Comparison of ENCODE assay signal across 18 cellular contexts in the genomic region with DNA sequence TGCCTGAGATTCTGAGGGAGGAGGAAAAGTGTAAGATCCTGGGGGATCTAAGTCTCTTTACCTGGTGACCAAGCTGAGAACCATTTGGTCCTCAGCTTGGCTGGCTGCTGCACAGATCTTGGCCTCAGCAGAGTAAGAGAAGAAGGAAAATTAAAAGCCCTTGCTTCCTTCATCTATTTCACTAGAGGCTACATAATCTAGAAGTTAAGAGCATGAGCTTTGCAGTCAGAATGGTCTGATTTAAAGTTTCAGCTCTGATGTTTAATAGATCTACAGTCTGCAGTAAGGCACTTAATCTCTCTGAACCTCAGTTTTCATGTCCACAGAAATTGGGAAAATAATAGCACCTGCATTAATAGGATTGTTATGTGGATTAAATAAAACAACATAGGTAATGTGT. TPM values are rescaled to one million over a fixed set of nuclear protein-coding genes. Genes with fewer than 3 reads are reported as not detected.
DNase-seq lines count a peak whose midpoint lies in the region; ATAC-seq and TF ChIP-seq lines count a peak whose summit lies in the region.
"Had no signal": no experiment of that assay in that cellular context is flagged by ENCODE, and none has a peak within 500 bp of the region (broad histone marks: within the 10 kb centered on the region; RNA-seq: fewer than 3 reads in every experiment).

No MANE protein-coding gene starts in this region.

- no peak overlapping the region for H3K27ac ChIP-seq in CD4-positive, alpha-beta T cell (ENCODE audit: low read depth, low read length)
- H3K27ac ChIP-seq in angular gyrus (ENCODE audit: low read depth, low read length) (peak overlapping the region; percentile 2), osteoblast (ENCODE audit: low read depth, low read length) (no peak overlapping the region), OCI-LY7 (ENCODE audit: low read depth, low read length, poor library complexity, severe bottlenecking) (no peak overlapping the region)
- H3K27ac ChIP-seq: 22Rv1, BLaER1, GM23248 had no signal

- no peak for DNase-seq in CD4-positive, alpha-beta T cell
- DNase-seq in osteoblast (ENCODE audit: insufficient read length, low spot score, missing footprints) (peak; percentile 58), OCI-LY7 (ENCODE audit: low spot score) (no peak), ureter (ENCODE audit: low spot score) (no peak)
- DNase-seq in activated T-helper 2 cell treated with anti-CD3 and anti-CD28 coated beads, Interferon-gamma antibody, Interleukin-2, Interleukin-4, amounts not matched to agents 10 μg/mL and 5 μg/mL and 100 μg/mL, durations not matched to agents 14 hours and 24 hours and 36 hours (ENCODE audit: low spot score) = no peak
- DNase-seq: CD4-positive, CD25-positive, alpha-beta regulatory T cell; CD8-positive, alpha-beta memory T cell; DMS 273 treated with DMSO at 0.1 percent for 48 hours; EL; GDM1; GM23248; H7; HCEC 1CT had no signal

- H3K4me1 Mint-ChIP-seq in CD4-positive, alpha-beta T cell (ENCODE audit: low read depth) = peaks cover 7% of the 10 kb centered on the region
- peaks cover 7% of the 10 kb centered on the region for H3K4me1 Mint-ChIP-seq in activated T-helper 2 cell treated with anti-CD3 and anti-CD28 coated beads, Interferon-gamma antibody, Interleukin-2, Interleukin-4, amounts not matched to agents 10 μg/mL and 5 μg/mL and 100 μg/mL, durations not matched to agents 14 hours and 24 hours and 36 hours (ENCODE audit: low read depth)

- H3K4me3 Mint-ChIP-seq in CD4-positive, alpha-beta T cell = peak overlapping the region; percentile 1
- no peak overlapping the region for H3K4me3 Mint-ChIP-seq in activated T-helper 2 cell treated with anti-CD3 and anti-CD28 coated beads, Interferon-gamma antibody, Interleukin-2, Interleukin-4, amounts not matched to agents 10 μg/mL and 5 μg/mL and 100 μg/mL, durations not matched to agents 14 hours and 24 hours and 36 hours (ENCODE audit: low read depth)
- H3K4me3 Mint-ChIP-seq: B cell had no signal

- H3K4me1 ChIP-seq in osteoblast (ENCODE audit: insufficient read depth, low read length) (peaks cover 8% of the 10 kb centered on the region), OCI-LY7 (ENCODE audit: insufficient read depth, low read length, poor library complexity, severe bottlenecking) (no peaks in the 10 kb centered on the region)

- no peaks in the 10 kb centered on the region for H3K9me3 Mint-ChIP-seq in CD4-positive, alpha-beta T cell
- H3K9me3 Mint-ChIP-seq in activated T-helper 2 cell treated with anti-CD3 and anti-CD28 coated beads, Interferon-gamma antibody, Interleukin-2, Interleukin-4, amounts not matched to agents 10 μg/mL and 5 μg/mL and 100 μg/mL, durations not matched to agents 14 hours and 24 hours and 36 hours = no peaks in the 10 kb centered on the region
- H3K9me3 Mint-ChIP-seq: CD4-positive, CD25-positive, alpha-beta regulatory T cell; CD8-positive, alpha-beta memory T cell had no signal

- peaks cover 63% of the 10 kb centered on the region for H3K27me3 Mint-ChIP-seq in CD4-positive, alpha-beta T cell
- peaks cover 66% of the 10 kb centered on the region for H3K27me3 Mint-ChIP-seq in activated T-helper 2 cell treated with anti-CD3 and anti-CD28 coated beads, Interferon-gamma antibody, Interleukin-2, Interleukin-4, amounts not matched to agents 10 μg/mL and 5 μg/mL and 100 μg/mL, durations not matched to agents 14 hours and 24 hours and 36 hours (ENCODE audit: low read depth)

- H3K9me2 ChIP-seq in OCI-LY7 (ENCODE audit: insufficient read depth, low read length) = no peaks in the 10 kb centered on the region

- H3K27me3 ChIP-seq in CD4-positive, alpha-beta T cell (ENCODE audit: control insufficient read depth, insufficient read depth, low read length) = peaks cover 25% of the 10 kb centered on the region
- peaks cover 41% of the 10 kb centered on the region for H3K27me3 ChIP-seq in osteoblast (ENCODE audit: insufficient read depth, low read length)

- H3K36me3 ChIP-seq in osteoblast (ENCODE audit: insufficient read depth, low read length) = no peaks in the 10 kb centered on the region
- no peaks in the 10 kb centered on the region for H3K36me3 ChIP-seq in OCI-LY7 (ENCODE audit: insufficient read depth, low read length)
- H3K36me3 ChIP-seq: BLaER1 had no signal

- H3K9me3 ChIP-seq in CD4-positive, alpha-beta T cell (ENCODE audit: control insufficient read depth, low read length) = no peaks in the 10 kb centered on the region
- H3K9me3 ChIP-seq in osteoblast (ENCODE audit: low read depth, low read length) = no peaks in the 10 kb centered on the region
- no peaks in the 10 kb centered on the region for H3K9me3 ChIP-seq in OCI-LY7 (ENCODE audit: low read length)

- BruUV-seq in OCI-LY7 (replicated peaks; lab: Mats Ljungman, UMichigan) = no TSS peak

- POLR2A ChIA-PET in CD4-positive, alpha-beta T cell (lab: Charles Lee) = no interaction called here
- POLR2A ChIA-PET in OCI-LY7 (lab: Charles Lee) = no interaction called here

- H3K27ac Mint-ChIP-seq in CD4-positive, alpha-beta T cell = no peak overlapping the region
- no peak overlapping the region for H3K27ac Mint-ChIP-seq in activated T-helper 2 cell treated with anti-CD3 and anti-CD28 coated beads, Interferon-gamma antibody, Interleukin-2, Interleukin-4, amounts not matched to agents 10 μg/mL and 5 μg/mL and 100 μg/mL, durations not matched to agents 14 hours and 24 hours and 36 hours
- H3K27ac Mint-ChIP-seq: B cell; CD4-positive, CD25-positive, alpha-beta regulatory T cell had no signal

- intact Hi-C loops in CD4-positive, alpha-beta T cell (cut with DNase I, micrococcal nuclease) = loop anchor here in 1 of 2 experiments (5.0 kb wide), 1 partner anchor 141 kb away; no protein-coding TSS in a partner anchor
- intact Hi-C loops in activated T-helper 2 cell treated with anti-CD3 and anti-CD28 coated beads, Interferon-gamma antibody, Interleukin-2, Interleukin-4, amounts not matched to agents 10 μg/mL and 5 μg/mL and 100 μg/mL, durations not matched to agents 14 hours and 24 hours and 36 hours (cut with micrococcal nuclease) = no loop called here
- intact Hi-C loops in OCI-LY7 (cut with micrococcal nuclease; ENCODE audit: unreplicated experiment) = no loop called here

- H2AFZ ChIP-seq in osteoblast (ENCODE audit: low read length) (no peak overlapping the region), OCI-LY7 (ENCODE audit: low read length) (no peak overlapping the region)
- H2AFZ ChIP-seq: GM23248 had no signal

- TF ChIP-seq CTCF in CD4-positive, alpha-beta T cell (IDR thresholded peaks at IDR 0.05) = no peak
- TF ChIP-seq CTCF in osteoblast (IDR thresholded peaks at IDR 0.05; ENCODE audit: extremely low read depth, low read depth, low read length) (no peak), OCI-LY7 (conservative IDR thresholded peaks at IDR 0.05; ENCODE audit: low read length) (no peak)

- H3K36me3 Mint-ChIP-seq in CD4-positive, alpha-beta T cell (ENCODE audit: low read depth) = no peaks in the 10 kb centered on the region
- no peaks in the 10 kb centered on the region for H3K36me3 Mint-ChIP-seq in activated T-helper 2 cell treated with anti-CD3 and anti-CD28 coated beads, Interferon-gamma antibody, Interleukin-2, Interleukin-4, amounts not matched to agents 10 μg/mL and 5 μg/mL and 100 μg/mL, durations not matched to agents 14 hours and 24 hours and 36 hours (ENCODE audit: low read depth)
- H3K36me3 Mint-ChIP-seq: CD4-positive, CD25-positive, alpha-beta regulatory T cell had no signal

- no peak for ATAC-seq in CD4-positive, alpha-beta T cell (ENCODE audit: poor library complexity)
- ATAC-seq: GM12878 had no signal

- H4K20me1 ChIP-seq in osteoblast (ENCODE audit: insufficient read depth, low read length) (no peaks in the 10 kb centered on the region), OCI-LY7 (ENCODE audit: insufficient read depth, low read length) (no peaks in the 10 kb centered on the region)

- H3K4me2 ChIP-seq in osteoblast (ENCODE audit: insufficient read depth, low read length) (no peak overlapping the region), OCI-LY7 (ENCODE audit: low read length) (no peak overlapping the region)
- H3K4me2 ChIP-seq: BLaER1 had no signal

- CTCF ChIA-PET in CD4-positive, alpha-beta T cell (lab: Charles Lee) = no interaction called here
- CTCF ChIA-PET in OCI-LY7 (lab: Charles Lee; ENCODE audit: unreplicated experiment) = no interaction called here

- no peak overlapping the region for H3K4me3 ChIP-seq in osteoblast (ENCODE audit: insufficient read depth, low read length)
- H3K4me3 ChIP-seq in OCI-LY7 (ENCODE audit: low read depth, low read length, poor library complexity, severe bottlenecking) = no peak overlapping the region
- H3K4me3 ChIP-seq: BLaER1, GM12878, GM23248 had no signal

- H3K79me2 ChIP-seq in osteoblast (ENCODE audit: insufficient read depth, low read length) = no peaks in the 10 kb centered on the region
- no peaks in the 10 kb centered on the region for H3K79me2 ChIP-seq in OCI-LY7 (ENCODE audit: insufficient read depth, low read depth, low read length)

RNA-seq across cellular contexts. Expression of a gene that starts 3.1 kb away (rescaled TPM):
- 10 to 100 TPM; 19.1 to 20.6 TPM for total RNA-seq in CD4-positive, alpha-beta T cell
- total RNA-seq in osteoblast = under 0.01 TPM in 1 of 2 replicates, not detected in the other
- 2.8 and 2.9 TPM in 2 replicates for total RNA-seq in activated T-helper 2 cell treated with anti-CD3 and anti-CD28 coated beads, Interferon-gamma antibody, Interleukin-2, Interleukin-4, amounts not matched to agents 10 μg/mL and 5 μg/mL and 100 μg/mL, durations not matched to agents 14 hours and 24 hours and 36 hours
- total RNA-seq in OCI-LY7 (2014; rRNA removed; shearing (Covaris generic)) = 0.03 TPM in 1 of 2 replicates, not detected in the other
- total RNA-seq in OCI-LY7 (2022) = not detected in 2 replicates
- 166 TPM for total RNA-seq in ureter
- total RNA-seq: GM23248, H7 had no signal
